Comparison of ENCODE assay signal across 8 cellular contexts in genomic region chr17:77400445-77400870, GRCh38.
A peak's percentile ranks its signal among the peaks of the same experiment; 100 is the strongest.
DNase-seq lines count a peak whose midpoint lies in the region; ATAC-seq and TF ChIP-seq lines count a peak whose summit lies in the region.

No MANE protein-coding gene starts in this region.

- ATAC-seq in DND-41 (ENCODE audit: insufficient read depth, low read depth) = peak; percentile 81
- peak; percentile 77 for ATAC-seq in activated CD8-positive, alpha-beta T cell treated with anti-CD3 and anti-CD28 coated beads, Interleukin-2, amount 10 ng/mL, durations not matched to agents 7 days and 5 days
- no peak for ATAC-seq in HG03469 (IDR thresholded peaks at IDR 0.05; ENCODE audit: unreplicated experiment)
- no peak for ATAC-seq in GM21381 (IDR thresholded peaks at IDR 0.05; ENCODE audit: unreplicated experiment)

- H2AFZ ChIP-seq in DND-41 (ENCODE audit: low read depth, low read length) = no peak overlapping the region

- no peaks in the 10 kb centered on the region for H3K9me3 Mint-ChIP-seq in activated CD8-positive, alpha-beta T cell treated with anti-CD3 and anti-CD28 coated beads, Interleukin-2, amount 10 ng/mL, durations not matched to agents 7 days and 5 days (ENCODE audit: insufficient read depth)

- H3K27ac ChIP-seq in DND-41 (ENCODE audit: low read length) (peak overlapping the region; percentile 97), esophagus (ENCODE audit: low read depth in 2 of 2, low read length in 1 of 2) (peak overlapping the region; percentile 40 to 69)

- peaks cover 80% of the 10 kb centered on the region for H3K36me3 Mint-ChIP-seq in activated CD8-positive, alpha-beta T cell treated with anti-CD3 and anti-CD28 coated beads, Interleukin-2, amount 10 ng/mL, durations not matched to agents 7 days and 5 days (ENCODE audit: low read depth)

- CTCF ChIA-PET in activated CD8-positive, alpha-beta T cell treated with anti-CD3 and anti-CD28 coated beads, Interleukin-2, amount 10 ng/mL, durations not matched to agents 7 days and 5 days (lab: Charles Lee) = interaction anchor here (0.6 to 8.0 kb wide), 38 partner anchors 11 to 726 kb away, joined by 3 to 149 read pairs (median 6); no protein-coding TSS in a partner anchor

- WGBS in esophagus, 2 donors = 56 to 62% methylated on average over 8 of the region's 8 CpGs

- H3K27ac Mint-ChIP-seq in activated CD8-positive, alpha-beta T cell treated with anti-CD3 and anti-CD28 coated beads, Interleukin-2, amount 10 ng/mL, durations not matched to agents 7 days and 5 days = peak overlapping the region; percentile 96

- peaks cover 69% of the 10 kb centered on the region for H3K4me1 ChIP-seq in DND-41 (ENCODE audit: insufficient read depth, low read length)
- peaks cover 3 to 7% of the 10 kb centered on the region in 2 donors for H3K4me1 ChIP-seq in esophagus (ENCODE audit: control insufficient read depth in 2 of 2, insufficient read depth in 2 of 2, low read length in 1 of 2)

- POLR2A ChIA-PET in activated CD8-positive, alpha-beta T cell treated with anti-CD3 and anti-CD28 coated beads, Interleukin-2, amount 10 ng/mL, durations not matched to agents 7 days and 5 days (lab: Charles Lee) = interaction anchor here (0.6 to 3.4 kb wide), 19 partner anchors 10 to 244 kb away, joined by 3 to 25 read pairs (median 4); no protein-coding TSS in a partner anchor

- H4K20me1 ChIP-seq in DND-41 (ENCODE audit: insufficient read depth, low read length) = peaks cover 24% of the 10 kb centered on the region

- H3K4me3 Mint-ChIP-seq in activated CD8-positive, alpha-beta T cell treated with anti-CD3 and anti-CD28 coated beads, Interleukin-2, amount 10 ng/mL, durations not matched to agents 7 days and 5 days = peak overlapping the region; percentile 81

- no peaks in the 10 kb centered on the region for H3K9me3 ChIP-seq in DND-41 (ENCODE audit: insufficient read depth, low read length, severe bottlenecking)
- H3K9me3 ChIP-seq in esophagus (ENCODE audit: control insufficient read depth in 2 of 2, insufficient read depth in 1 of 2, low read depth in 1 of 2, low read length in 1 of 2) = no peaks in the 10 kb centered on the region

- peaks cover 100% of the 10 kb centered on the region for H3K4me1 Mint-ChIP-seq in activated CD8-positive, alpha-beta T cell treated with anti-CD3 and anti-CD28 coated beads, Interleukin-2, amount 10 ng/mL, durations not matched to agents 7 days and 5 days (ENCODE audit: low read depth)

- H3K79me2 ChIP-seq in DND-41 (ENCODE audit: insufficient read depth, low read length) = peaks cover 94% of the 10 kb centered on the region

- H3K9ac ChIP-seq in DND-41 (ENCODE audit: low read depth, low read length) = peak overlapping the region; percentile 38

- H3K27me3 ChIP-seq in DND-41 (ENCODE audit: insufficient read depth, low read length, poor library complexity) (no peaks in the 10 kb centered on the region), esophagus (ENCODE audit: control insufficient read depth in 1 of 2, insufficient read depth in 2 of 2, low read length in 2 of 2) (no peaks in the 10 kb centered on the region)

- H3K4me3 ChIP-seq in DND-41 (ENCODE audit: low read depth in 1 of 2, low read length in 2 of 2) (peak overlapping the region in 1 of 2 experiments; percentile 25; a peak in 1 of 4 replicates), esophagus (ENCODE audit: low read depth in 1 of 2, low read length in 2 of 2) (no peak overlapping the region)

- DNase-seq in DND-41 = peak; percentile 91
- DNase-seq in NCI-H1694 (lab: John Stamatoyannopoulos, UW) = peak; percentile 96
- peak; percentile 82 for DNase-seq in activated CD8-positive, alpha-beta T cell treated with anti-CD3 and anti-CD28 coated beads, Interleukin-2, amount 10 ng/mL, durations not matched to agents 7 days and 5 days
- DNase-seq in retina = peak; percentile 32
- no peak for DNase-seq in HPDE6-E6E7 (ENCODE audit: extremely low spot score)

- H3K27me3 Mint-ChIP-seq in activated CD8-positive, alpha-beta T cell treated with anti-CD3 and anti-CD28 coated beads, Interleukin-2, amount 10 ng/mL, durations not matched to agents 7 days and 5 days (ENCODE audit: low read depth) = no peaks in the 10 kb centered on the region

- TF ChIP-seq CTCF in DND-41 (IDR thresholded peaks at IDR 0.05; ENCODE audit: borderline replicate concordance, extremely low read depth, low read length, poor library complexity, severe bottlenecking) = peak; percentile 95

- H3K36me3 ChIP-seq in DND-41 (ENCODE audit: insufficient read depth, low read length) (peaks cover 31% of the 10 kb centered on the region), esophagus (ENCODE audit: control insufficient read depth in 2 of 2, insufficient read depth in 2 of 2, low read length in 1 of 2) (peaks cover 6 to 19% of the 10 kb centered on the region in 2 donors)

- peak overlapping the region; percentile 50 for H3K4me2 ChIP-seq in DND-41 (ENCODE audit: insufficient read depth, low read length)

Comparison
In these comparisons a context has a peak if more than half of its experiments do, and no peak if none do; other contexts are left out.
1. ATAC-seq: peak in DND-41 (single experiment) and activated CD8-positive, alpha-beta T cell treated with anti-CD3 and anti-CD28 coated beads, Interleukin-2, amount 10 ng/mL, durations not matched to agents 7 days and 5 days (single experiment); none in HG03469 (single experiment) and GM21381 (single experiment).